18 cellular contexts compared by ENCODE assay signal in genomic region chr16:88696441-88696840, GRCh38. TPM values are rescaled to one million over a fixed set of nuclear protein-coding genes. Genes with fewer than 3 reads are reported as not detected.
DNase-seq lines count a peak whose midpoint lies in the region; ATAC-seq, FAIRE-seq and TF ChIP-seq lines count a peak whose summit lies in the region.
"Had no signal": no experiment of that assay in that cellular context is flagged by ENCODE, and none has a peak within 500 bp of the region (broad histone marks: within the 10 kb centered on the region; RNA-seq: fewer than 3 reads in every experiment).

No MANE protein-coding gene starts in this region.

- H3K4me1 ChIP-seq in endothelial cell of umbilical vein (ENCODE audit: control insufficient read depth, extremely low read depth, insufficient read depth, low read length) (peaks cover 13% of the 10 kb centered on the region), skeletal muscle tissue (ENCODE audit: control insufficient read depth in 3 of 3, insufficient read depth in 3 of 3, low read length in 3 of 3) (peaks cover 11 to 28% (median 19%) of the 10 kb centered on the region in 3 donors), PC-3 (ENCODE audit: insufficient read depth, low read length) (peaks cover 10% of the 10 kb centered on the region)

- peaks cover 60% of the 10 kb centered on the region for H3K4me1 Mint-ChIP-seq in activated CD4-positive, alpha-beta memory T cell treated with anti-CD3 and anti-CD28 coated beads, Interleukin-2, amount 10 ng/mL, durations not matched to agents 7 days and 5 days
- H3K4me1 Mint-ChIP-seq in activated CD4-positive, alpha-beta memory T cell treated with anti-CD3 and anti-CD28 coated beads for 36 hours (ENCODE audit: low read depth), result peaks cover 46% of the 10 kb centered on the region
- peaks cover 54% of the 10 kb centered on the region for H3K4me1 Mint-ChIP-seq in CD4-positive, alpha-beta T cell (ENCODE audit: low read depth)

- H3F3A ChIP-seq in PC-3 (ENCODE audit: low read length, unreplicated experiment), result no peaks in the 10 kb centered on the region

- H3K27me3 ChIP-seq in CD4-positive, alpha-beta T cell (ENCODE audit: control insufficient read depth, insufficient read depth, low read length), result no peaks in the 10 kb centered on the region
- H3K27me3 ChIP-seq in endothelial cell of umbilical vein (ENCODE audit: control insufficient read depth in 2 of 2, insufficient read depth in 2 of 2, low read length in 2 of 2), result no peaks in the 10 kb centered on the region
- peaks cover 0 to under 1% (median 0%) of the 10 kb centered on the region in 3 donors for H3K27me3 ChIP-seq in skeletal muscle tissue (ENCODE audit: control insufficient read depth in 3 of 3, insufficient read depth in 3 of 3, low read length in 3 of 3)
- no peaks in the 10 kb centered on the region for H3K27me3 ChIP-seq in PC-3 (ENCODE audit: low read length)
- H3K27me3 ChIP-seq: BLaER1 had no signal

- H3K4me3 ChIP-seq in endothelial cell of umbilical vein (replicated peaks in 1 of 3; ENCODE audit: insufficient read depth in 1 of 3, low read depth in 1 of 3, low read length in 3 of 3) (no peak overlapping the region), skeletal muscle tissue (ENCODE audit: low read length in 3 of 3) (no peak overlapping the region), PC-3 (ENCODE audit: low read length) (no peak overlapping the region)
- H3K4me3 ChIP-seq: BLaER1, GM12878, GM23248 had no signal

- CTCF ChIA-PET in activated CD4-positive, alpha-beta memory T cell treated with anti-CD3 and anti-CD28 coated beads, Interleukin-2, amount 10 ng/mL, durations not matched to agents 7 days and 5 days (lab: Charles Lee), result no interaction called here
- CTCF ChIA-PET in activated CD4-positive, alpha-beta memory T cell treated with anti-CD3 and anti-CD28 coated beads for 36 hours (lab: Charles Lee), result no interaction called here
- CTCF ChIA-PET in CD4-positive, alpha-beta T cell (lab: Charles Lee), result no interaction called here
- CTCF ChIA-PET in endothelial cell of umbilical vein (lab: Charles Lee), result interaction anchor here (1.4 kb wide), 1 partner anchor 34 kb away, joined by 4 read pairs; the partner anchor contains the start of gene MVD
- CTCF ChIA-PET in PC-3 (lab: Charles Lee), result no interaction called here

- H3K4me3 Mint-ChIP-seq in activated CD4-positive, alpha-beta memory T cell treated with anti-CD3 and anti-CD28 coated beads, Interleukin-2, amount 10 ng/mL, durations not matched to agents 7 days and 5 days, result no peak overlapping the region
- H3K4me3 Mint-ChIP-seq in activated CD4-positive, alpha-beta memory T cell treated with anti-CD3 and anti-CD28 coated beads for 36 hours, result no peak overlapping the region
- no peak overlapping the region for H3K4me3 Mint-ChIP-seq in CD4-positive, alpha-beta T cell
- H3K4me3 Mint-ChIP-seq: IgD-negative memory B cell had no signal

- H3K36me3 Mint-ChIP-seq in activated CD4-positive, alpha-beta memory T cell treated with anti-CD3 and anti-CD28 coated beads, Interleukin-2, amount 10 ng/mL, durations not matched to agents 7 days and 5 days (ENCODE audit: low read depth), result peaks cover 35% of the 10 kb centered on the region
- H3K36me3 Mint-ChIP-seq in activated CD4-positive, alpha-beta memory T cell treated with anti-CD3 and anti-CD28 coated beads for 36 hours, result peaks cover 24% of the 10 kb centered on the region
- H3K36me3 Mint-ChIP-seq in CD4-positive, alpha-beta T cell (ENCODE audit: low read depth), result peaks cover 41% of the 10 kb centered on the region
- H3K36me3 Mint-ChIP-seq: IgD-negative memory B cell had no signal

- H3K27me3 Mint-ChIP-seq in activated CD4-positive, alpha-beta memory T cell treated with anti-CD3 and anti-CD28 coated beads, Interleukin-2, amount 10 ng/mL, durations not matched to agents 7 days and 5 days, result no peaks in the 10 kb centered on the region
- no peaks in the 10 kb centered on the region for H3K27me3 Mint-ChIP-seq in activated CD4-positive, alpha-beta memory T cell treated with anti-CD3 and anti-CD28 coated beads for 36 hours
- H3K27me3 Mint-ChIP-seq in CD4-positive, alpha-beta T cell, result no peaks in the 10 kb centered on the region
- H3K27me3 Mint-ChIP-seq: CD4-positive, alpha-beta memory T cell; IgD-negative memory B cell had no signal

- H3K36me3 ChIP-seq in endothelial cell of umbilical vein (ENCODE audit: control insufficient read depth in 2 of 2, extremely low read depth in 1 of 2, insufficient read depth in 2 of 2, low read length in 2 of 2) (peaks cover 4 to 21% of the 10 kb centered on the region in 2 experiments), skeletal muscle tissue (ENCODE audit: control insufficient read depth in 3 of 3, insufficient read depth in 3 of 3, low read length in 3 of 3) (peaks cover 20 to 32% (median 24%) of the 10 kb centered on the region in 3 donors), PC-3 (ENCODE audit: low read depth, low read length) (no peaks in the 10 kb centered on the region)

- H2AFZ ChIP-seq in endothelial cell of umbilical vein (ENCODE audit: low read depth, low read length) (no peak overlapping the region), PC-3 (ENCODE audit: low read length) (no peak overlapping the region)
- H2AFZ ChIP-seq: GM23248 had no signal

- H3K9me3 ChIP-seq in CD4-positive, alpha-beta T cell (ENCODE audit: control insufficient read depth, low read length), result no peaks in the 10 kb centered on the region
- H3K9me3 ChIP-seq in endothelial cell of umbilical vein (replicated peaks; ENCODE audit: control insufficient read depth, insufficient read depth, low read length) (no peaks in the 10 kb centered on the region), skeletal muscle tissue (ENCODE audit: control insufficient read depth in 3 of 3, low read length in 3 of 3) (no peaks in the 10 kb centered on the region), PC-3 (ENCODE audit: low read length) (no peaks in the 10 kb centered on the region)
- H3K9me3 ChIP-seq: BLaER1 had no signal

- no peak overlapping the region for H3K9ac ChIP-seq in endothelial cell of umbilical vein (replicated peaks; ENCODE audit: extremely low read depth, insufficient read depth, low read length)
- no peak overlapping the region for H3K9ac ChIP-seq in skeletal muscle tissue (ENCODE audit: low read depth in 1 of 3, low read length in 3 of 3)
- H3K9ac ChIP-seq in PC-3 (ENCODE audit: low read length), result no peak overlapping the region
- H3K9ac ChIP-seq: BLaER1, GM23248 had no signal

- BruUV-seq in endothelial cell of umbilical vein (replicated peaks; lab: Mats Ljungman, UMichigan), result TSS peak; percentile 6
- BruUV-seq in PC-3 (replicated peaks; lab: Mats Ljungman, UMichigan), result no TSS peak

- H4K20me1 ChIP-seq in endothelial cell of umbilical vein (replicated peaks; ENCODE audit: control insufficient read depth, extremely low read depth, insufficient read depth, low read length) (no peaks in the 10 kb centered on the region), PC-3 (ENCODE audit: low read length) (no peaks in the 10 kb centered on the region)

- DNase-seq in activated CD4-positive, alpha-beta memory T cell treated with anti-CD3 and anti-CD28 coated beads, Interleukin-2, amount 10 ng/mL, durations not matched to agents 7 days and 5 days, result no peak
- no peak for DNase-seq in activated CD4-positive, alpha-beta memory T cell treated with anti-CD3 and anti-CD28 coated beads for 36 hours
- DNase-seq in CD4-positive, alpha-beta T cell, result no peak
- DNase-seq in endothelial cell of umbilical vein (ENCODE audit: low read depth, low spot score), result no peak
- no peak for DNase-seq in NCI-H446 (lab: John Stamatoyannopoulos, UW)
- DNase-seq in PC-3, result no peak
- DNase-seq: CD4-positive, alpha-beta memory T cell; DMS79; GM23248; H7 had no signal

- peak overlapping the region; percentile 16 for H3K27ac Mint-ChIP-seq in activated CD4-positive, alpha-beta memory T cell treated with anti-CD3 and anti-CD28 coated beads, Interleukin-2, amount 10 ng/mL, durations not matched to agents 7 days and 5 days
- H3K27ac Mint-ChIP-seq in activated CD4-positive, alpha-beta memory T cell treated with anti-CD3 and anti-CD28 coated beads for 36 hours, result no peak overlapping the region
- H3K27ac Mint-ChIP-seq in CD4-positive, alpha-beta T cell, result peak overlapping the region; percentile 30
- H3K27ac Mint-ChIP-seq: IgD-negative memory B cell had no signal

- TF ChIP-seq CTCF in CD4-positive, alpha-beta T cell (IDR thresholded peaks at IDR 0.05), result no peak
- no peak for TF ChIP-seq CTCF in endothelial cell of umbilical vein (IDR thresholded peaks at IDR 0.05; ENCODE audit: extremely low read depth in 1 of 2, insufficient read depth in 1 of 2, low read depth in 1 of 2, low read length in 2 of 2)
- TF ChIP-seq CTCF in PC-3 (conservative IDR thresholded peaks at IDR 0.05; ENCODE audit: low read depth, low read length), result no peak

- POLR2A ChIA-PET in activated CD4-positive, alpha-beta memory T cell treated with anti-CD3 and anti-CD28 coated beads, Interleukin-2, amount 10 ng/mL, durations not matched to agents 7 days and 5 days (lab: Charles Lee), result interaction anchor here (0.7 to 1.2 kb wide), 2 partner anchors 11 to 24 kb away, joined by 3 read pairs; no protein-coding TSS in a partner anchor
- POLR2A ChIA-PET in activated CD4-positive, alpha-beta memory T cell treated with anti-CD3 and anti-CD28 coated beads for 36 hours (lab: Charles Lee), result no interaction called here
- POLR2A ChIA-PET in CD4-positive, alpha-beta T cell (lab: Charles Lee), result interaction anchor here (0.6 to 2.3 kb wide), 3 partner anchors 8 to 74 kb away, joined by 3 to 7 read pairs (median 3); no protein-coding TSS in a partner anchor
- POLR2A ChIA-PET in endothelial cell of umbilical vein (lab: Charles Lee), result no interaction called here
- POLR2A ChIA-PET in PC-3 (lab: Charles Lee; ENCODE audit: unreplicated experiment), result no interaction called here

- FAIRE-seq in endothelial cell of umbilical vein (lab: Jason Lieb, UNC), result no peak
- FAIRE-seq: GM12878, GM18507 had no signal

- dilution Hi-C loops in endothelial cell of umbilical vein (cut with MboI; ENCODE audit: extremely low pct_ligation_motif_present, low sequenced_read_pairs), result no loop called here

- H3K4me2 ChIP-seq in endothelial cell of umbilical vein (ENCODE audit: insufficient read depth, low read length) (no peak overlapping the region), PC-3 (ENCODE audit: low read length) (no peak overlapping the region)
- H3K4me2 ChIP-seq: BLaER1 had no signal

- ATAC-seq in CD4-positive, alpha-beta T cell (ENCODE audit: poor library complexity), result no peak
- ATAC-seq in PC-3, result no peak
- no peak for ATAC-seq in HG03159 (IDR thresholded peaks at IDR 0.05; ENCODE audit: unreplicated experiment)
- ATAC-seq: GM12878 had no signal

- H3K9me3 Mint-ChIP-seq in activated CD4-positive, alpha-beta memory T cell treated with anti-CD3 and anti-CD28 coated beads, Interleukin-2, amount 10 ng/mL, durations not matched to agents 7 days and 5 days, result no peaks in the 10 kb centered on the region
- H3K9me3 Mint-ChIP-seq in activated CD4-positive, alpha-beta memory T cell treated with anti-CD3 and anti-CD28 coated beads for 36 hours, result no peaks in the 10 kb centered on the region
- H3K9me3 Mint-ChIP-seq in CD4-positive, alpha-beta T cell, result no peaks in the 10 kb centered on the region
- H3K9me3 Mint-ChIP-seq: IgD-negative memory B cell had no signal

- H3K9me1 ChIP-seq in endothelial cell of umbilical vein (replicated peaks; ENCODE audit: control insufficient read depth, extremely low read depth, insufficient read depth, low read length), result no peaks in the 10 kb centered on the region

- no peak overlapping the region for H3K27ac ChIP-seq in CD4-positive, alpha-beta T cell (ENCODE audit: low read depth, low read length)
- H3K27ac ChIP-seq in endothelial cell of umbilical vein (ENCODE audit: insufficient read depth, low read depth, low read length), result no peak overlapping the region
- peak overlapping the region; percentile 77 for H3K27ac ChIP-seq in skeletal muscle tissue (ENCODE audit: low read depth, low read length)
- H3K27ac ChIP-seq in PC-3 (ENCODE audit: low read length), result no peak overlapping the region
- H3K27ac ChIP-seq: 22Rv1, BLaER1, GM23248 had no signal

- H3K79me2 ChIP-seq in endothelial cell of umbilical vein (ENCODE audit: control insufficient read depth, insufficient read depth, low read length) (peaks cover 2% of the 10 kb centered on the region), PC-3 (ENCODE audit: low read length) (no peaks in the 10 kb centered on the region)

- intact Hi-C loops in activated CD4-positive, alpha-beta memory T cell treated with anti-CD3 and anti-CD28 coated beads for 36 hours (cut with micrococcal nuclease), result no loop called here
- intact Hi-C loops in CD4-positive, alpha-beta T cell (cut with DNase I, micrococcal nuclease), result no loop called here
- intact Hi-C loops in endothelial cell of umbilical vein (cut with micrococcal nuclease) (no loop called here), PC-3 (cut with micrococcal nuclease) (no loop called here)

- TF ChIP-seq POLR2A in endothelial cell of umbilical vein (IDR thresholded peaks at IDR 0.05; ENCODE audit: low read depth, low read length), result no peak

- H3K9me2 ChIP-seq in PC-3 (replicated peaks; ENCODE audit: low read length), result no peaks in the 10 kb centered on the region

RNA-seq across cellular contexts. Expression of gene RNF166, which starts 9.8 kb away (rescaled TPM):
- 100 to 1,000 TPM; 155 to 156 TPM for total RNA-seq in activated CD4-positive, alpha-beta memory T cell treated with anti-CD3 and anti-CD28 coated beads, Interleukin-2, amount 10 ng/mL, durations not matched to agents 7 days and 5 days
- total RNA-seq in activated CD4-positive, alpha-beta memory T cell treated with anti-CD3 and anti-CD28 coated beads for 36 hours, result 10 to 100 TPM; 46.4 to 55.6 TPM
- total RNA-seq in CD4-positive, alpha-beta T cell, result 100 to 1,000 TPM; 334 to 355 TPM
- total RNA-seq in endothelial cell of umbilical vein, result 38.8 and 41.8 TPM in 2 replicates
- polyA plus RNA-seq in endothelial cell of umbilical vein, result 27.6 and 34.0 TPM in 2 replicates
- 16.0 and 25.1 TPM in 2 replicates for polyA plus RNA-seq in endothelial cell of umbilical vein (2011; cell fraction: cytosol; rRNA removed)
- 44.2 and 52.7 TPM in 2 replicates for polyA plus RNA-seq in endothelial cell of umbilical vein (2011; cell fraction: nucleus; rRNA removed)
- polyA plus RNA-seq in endothelial cell of umbilical vein (2012), result 15.8 and 20.0 TPM in 2 replicates
- polyA minus RNA-seq in endothelial cell of umbilical vein, result 15.2 and 15.4 TPM in 2 replicates
- polyA minus RNA-seq in endothelial cell of umbilical vein (2011; cell fraction: cytosol; rRNA and poly(A)+ RNA removed), result 17.2 TPM
- polyA minus RNA-seq in endothelial cell of umbilical vein (2011; cell fraction: nucleus; rRNA and poly(A)+ RNA removed), result 16.2 and 22.6 TPM in 2 replicates
- total RNA-seq in skeletal muscle tissue, result 12.0 TPM
- 25.2 and 28.8 TPM in 2 replicates for total RNA-seq in PC-3 (2014; rRNA removed)

RNA-seq across cellular contexts. Expression of gene CTU2, which starts 9.9 kb away (rescaled TPM):
- total RNA-seq in activated CD4-positive, alpha-beta memory T cell treated with anti-CD3 and anti-CD28 coated beads, Interleukin-2, amount 10 ng/mL, durations not matched to agents 7 days and 5 days, result 10 to 100 TPM; 16.5 to 17.3 TPM
- total RNA-seq in activated CD4-positive, alpha-beta memory T cell treated with anti-CD3 and anti-CD28 coated beads for 36 hours, result 10 to 100 TPM; 38.0 to 41.6 TPM
- total RNA-seq in CD4-positive, alpha-beta T cell, result 10 to 100 TPM; 39.3 to 44.0 TPM
- total RNA-seq in endothelial cell of umbilical vein (33.7 and 37.5 TPM in 2 replicates), skeletal muscle tissue (10.4 TPM), PC-3 (2014; rRNA removed) (30.3 and 39.4 TPM in 2 replicates)
- polyA plus RNA-seq in endothelial cell of umbilical vein, result 26.1 and 30.8 TPM in 2 replicates
- 14.6 and 19.2 TPM in 2 replicates for polyA plus RNA-seq in endothelial cell of umbilical vein (2011; cell fraction: cytosol; rRNA removed)
- polyA plus RNA-seq in endothelial cell of umbilical vein (2011; cell fraction: nucleus; rRNA removed), result 35.9 and 36.8 TPM in 2 replicates
- polyA plus RNA-seq in endothelial cell of umbilical vein (2012), result 19.1 and 27.5 TPM in 2 replicates
- 11.6 and 15.6 TPM in 2 replicates for polyA minus RNA-seq in endothelial cell of umbilical vein
- polyA minus RNA-seq in endothelial cell of umbilical vein (2011; cell fraction: cytosol; rRNA and poly(A)+ RNA removed), result 27.9 TPM
- 10.3 and 15.4 TPM in 2 replicates for polyA minus RNA-seq in endothelial cell of umbilical vein (2011; cell fraction: nucleus; rRNA and poly(A)+ RNA removed)

RNA-seq across cellular contexts. Expression of gene SNAI3, which starts 10.1 kb away (rescaled TPM):
- 10 to 100 TPM; 16.5 to 16.6 TPM for total RNA-seq in activated CD4-positive, alpha-beta memory T cell treated with anti-CD3 and anti-CD28 coated beads, Interleukin-2, amount 10 ng/mL, durations not matched to agents 7 days and 5 days
- total RNA-seq in activated CD4-positive, alpha-beta memory T cell treated with anti-CD3 and anti-CD28 coated beads for 36 hours, result 1 to 10 TPM; 5.5 to 5.8 TPM
- 1 to 10 TPM; 3.0 to 3.5 TPM for total RNA-seq in CD4-positive, alpha-beta T cell
- 0.18 and 0.31 TPM in 2 replicates for total RNA-seq in endothelial cell of umbilical vein
- 0.30 and 0.38 TPM in 2 replicates for polyA plus RNA-seq in endothelial cell of umbilical vein
- 0.21 TPM in 1 of 2 replicates, not detected in the other for polyA plus RNA-seq in endothelial cell of umbilical vein (2011; cell fraction: cytosol; rRNA removed)
- 0.20 TPM in 1 of 2 replicates, not detected in the other for polyA plus RNA-seq in endothelial cell of umbilical vein (2011; cell fraction: nucleus; rRNA removed)
- polyA plus RNA-seq in endothelial cell of umbilical vein (2012), result 0.09 and 0.19 TPM in 2 replicates
- not detected in 2 replicates for polyA minus RNA-seq in endothelial cell of umbilical vein
- polyA minus RNA-seq in endothelial cell of umbilical vein (2011; cell fraction: cytosol; rRNA and poly(A)+ RNA removed), result not detected
- polyA minus RNA-seq in endothelial cell of umbilical vein (2011; cell fraction: nucleus; rRNA and poly(A)+ RNA removed), result 0.24 TPM in 1 of 2 replicates, not detected in the other
- 8.4 TPM for total RNA-seq in skeletal muscle tissue
- 0.22 and 0.46 TPM in 2 replicates for total RNA-seq in PC-3 (2014; rRNA removed)
- total RNA-seq: A673, GM23248 had no signal

RNA-seq across cellular contexts. Expression of gene MVD, which starts 33.5 kb away (rescaled TPM):
- total RNA-seq in activated CD4-positive, alpha-beta memory T cell treated with anti-CD3 and anti-CD28 coated beads, Interleukin-2, amount 10 ng/mL, durations not matched to agents 7 days and 5 days, result 100 to 1,000 TPM; 134 to 139 TPM
- total RNA-seq in activated CD4-positive, alpha-beta memory T cell treated with anti-CD3 and anti-CD28 coated beads for 36 hours, result 100 to 1,000 TPM; 111 to 113 TPM
- total RNA-seq in CD4-positive, alpha-beta T cell, result 10 to 100 TPM; 74.2 to 76.9 TPM
- 117 and 142 TPM in 2 replicates for total RNA-seq in endothelial cell of umbilical vein
- 60.3 and 64.4 TPM in 2 replicates for polyA plus RNA-seq in endothelial cell of umbilical vein
- polyA plus RNA-seq in endothelial cell of umbilical vein (2011; cell fraction: cytosol; rRNA removed), result 33.2 and 45.5 TPM in 2 replicates
- polyA plus RNA-seq in endothelial cell of umbilical vein (2011; cell fraction: nucleus; rRNA removed), result 93.3 and 135 TPM in 2 replicates
- polyA plus RNA-seq in endothelial cell of umbilical vein (2012), result 35.6 and 44.3 TPM in 2 replicates
- polyA minus RNA-seq in endothelial cell of umbilical vein, result 23.2 and 27.7 TPM in 2 replicates
- polyA minus RNA-seq in endothelial cell of umbilical vein (2011; cell fraction: cytosol; rRNA and poly(A)+ RNA removed), result 15.1 TPM
- 17.0 and 28.2 TPM in 2 replicates for polyA minus RNA-seq in endothelial cell of umbilical vein (2011; cell fraction: nucleus; rRNA and poly(A)+ RNA removed)
- 14.1 TPM for total RNA-seq in skeletal muscle tissue
- 38.3 and 48.9 TPM in 2 replicates for total RNA-seq in PC-3 (2014; rRNA removed)

RNA-seq across cellular contexts. Expression of gene CYBA, which starts 45.6 kb away (rescaled TPM):
- 100 to 1,000 TPM; 580 to 588 TPM for total RNA-seq in activated CD4-positive, alpha-beta memory T cell treated with anti-CD3 and anti-CD28 coated beads, Interleukin-2, amount 10 ng/mL, durations not matched to agents 7 days and 5 days
- total RNA-seq in activated CD4-positive, alpha-beta memory T cell treated with anti-CD3 and anti-CD28 coated beads for 36 hours, result 100 to 1,000 TPM; 262 to 265 TPM
- total RNA-seq in CD4-positive, alpha-beta T cell, result 100 to 1,000 TPM; 292 to 294 TPM
- total RNA-seq in endothelial cell of umbilical vein (37.0 and 45.8 TPM in 2 replicates), skeletal muscle tissue (90.8 TPM), PC-3 (2014; rRNA removed) (not detected in 2 replicates)
- 77.3 and 100 TPM in 2 replicates for polyA plus RNA-seq in endothelial cell of umbilical vein
- polyA plus RNA-seq in endothelial cell of umbilical vein (2011; cell fraction: cytosol; rRNA removed), result 23.9 and 36.3 TPM in 2 replicates
- polyA plus RNA-seq in endothelial cell of umbilical vein (2011; cell fraction: nucleus; rRNA removed), result 36.0 and 38.6 TPM in 2 replicates
- polyA plus RNA-seq in endothelial cell of umbilical vein (2012), result 36.0 and 60.6 TPM in 2 replicates
- 24.4 and 25.9 TPM in 2 replicates for polyA minus RNA-seq in endothelial cell of umbilical vein
- polyA minus RNA-seq in endothelial cell of umbilical vein (2011; cell fraction: cytosol; rRNA and poly(A)+ RNA removed), result 325 TPM
- 7.6 and 10.3 TPM in 2 replicates for polyA minus RNA-seq in endothelial cell of umbilical vein (2011; cell fraction: nucleus; rRNA and poly(A)+ RNA removed)

Comparison
In these comparisons a context has a peak if more than half of its experiments do, and no peak if none do; other contexts are left out.
1. POLR2A ChIA-PET loops: an anchor here in activated CD4-positive, alpha-beta memory T cell treated with anti-CD3 and anti-CD28 coated beads, Interleukin-2, amount 10 ng/mL, durations not matched to agents 7 days and 5 days (0.7 to 1.2 kb wide) and CD4-positive, alpha-beta T cell (0.6 to 2.3 kb wide); none called in activated CD4-positive, alpha-beta memory T cell treated with anti-CD3 and anti-CD28 coated beads for 36 hours, endothelial cell of umbilical vein and PC-3.